9 cellular contexts compared by ENCODE assay signal in genomic region chr10:36888925-36889573, GRCh38.
DNase-seq lines count a peak whose midpoint lies in the region; ATAC-seq and TF ChIP-seq lines count a peak whose summit lies in the region.
"Had no signal": no experiment of that assay in that cellular context is flagged by ENCODE, and none has a peak within 500 bp of the region (broad histone marks: within the 10 kb centered on the region; RNA-seq: fewer than 3 reads in every experiment).

No MANE protein-coding gene starts in this region.

- H3K9me3 ChIP-seq in BE2C (no peaks in the 10 kb centered on the region), aorta (ENCODE audit: control insufficient read depth, low read length) (no peaks in the 10 kb centered on the region)
- H3K9me3 ChIP-seq: thoracic aorta had no signal

- 56 to 60% methylated on average over 6 of the region's 6 CpGs for WGBS in aorta, 2 donors

- no peaks in the 10 kb centered on the region for H3K4me1 Mint-ChIP-seq in naive thymus-derived CD8-positive, alpha-beta T cell

- no peaks in the 10 kb centered on the region for H3K27me3 Mint-ChIP-seq in naive thymus-derived CD8-positive, alpha-beta T cell

- ATAC-seq in GM18867 (IDR thresholded peaks at IDR 0.05; ENCODE audit: unreplicated experiment) (peak; percentile 91), HG03442 (IDR thresholded peaks at IDR 0.05; ENCODE audit: unreplicated experiment) (peak; percentile 84), left cardiac atrium (no peak), aorta (ENCODE audit: low FRiP score) (no peak)
- no peak for ATAC-seq in naive thymus-derived CD8-positive, alpha-beta T cell

- DNase-seq in BE2C (peak; percentile 60), RWPE1 (ENCODE audit: low spot score) (peak; percentile 6), astrocyte of the spinal cord (ENCODE audit: low read depth, low spot score) (no peak), left cardiac atrium (no peak), aorta (no peak)
- DNase-seq in naive thymus-derived CD8-positive, alpha-beta T cell, result peak in 6 of 10 donors; percentile 14 to 66 (median 20)

- no peaks in the 10 kb centered on the region for H3K36me3 Mint-ChIP-seq in naive thymus-derived CD8-positive, alpha-beta T cell

- CTCF ChIA-PET in RWPE1 (lab: Yijun Ruan, JAX), result interaction anchor here (0.6 to 1.6 kb wide), 2 partner anchors 9 to 12 kb away, joined by 3 to 5 read pairs; no protein-coding TSS in a partner anchor

- H3K9me3 Mint-ChIP-seq in naive thymus-derived CD8-positive, alpha-beta T cell, result no peaks in the 10 kb centered on the region

- POLR2A ChIA-PET in RWPE1 (lab: Yijun Ruan, JAX; ENCODE audit: low non-redundant PET), result no interaction called here
- POLR2A ChIA-PET in naive thymus-derived CD8-positive, alpha-beta T cell (lab: Charles Lee), result no interaction called here

- H3K27ac ChIP-seq in RWPE1 (no peak overlapping the region), aorta (ENCODE audit: low read depth in 1 of 2, low read length in 2 of 2) (no peak overlapping the region)
- H3K27ac ChIP-seq: thoracic aorta had no signal

- H3K4me1 ChIP-seq in BE2C (no peaks in the 10 kb centered on the region), aorta (ENCODE audit: control insufficient read depth in 1 of 2, insufficient read depth in 2 of 2, low read length in 2 of 2) (no peaks in the 10 kb centered on the region)

- H3K36me3 ChIP-seq in BE2C (no peaks in the 10 kb centered on the region), aorta (ENCODE audit: control insufficient read depth in 1 of 2, insufficient read depth in 2 of 2, low read length in 1 of 2) (no peaks in the 10 kb centered on the region)
- H3K36me3 ChIP-seq: thoracic aorta had no signal

- TF ChIP-seq CTCF in BE2C (IDR thresholded peaks at IDR 0.05; ENCODE audit: low read depth, low read length), result peak; percentile 73
- peak; percentile 24; the same call in 1 of the 2 replicates for TF ChIP-seq CTCF in RWPE1 (conservative IDR thresholded peaks at IDR 0.05; ENCODE audit: low read depth)
- TF ChIP-seq CTCF in astrocyte of the spinal cord (IDR thresholded peaks at IDR 0.05; ENCODE audit: low read depth, low read length), result peak; percentile 37

- intact Hi-C loops in left cardiac atrium (cut with DNase I), result no loop called here
- intact Hi-C loops in aorta (cut with DNase I), result no loop called here

- no peak overlapping the region for H3K4me3 ChIP-seq in BE2C (ENCODE audit: low read depth, low read length)
- no peak overlapping the region for H3K4me3 ChIP-seq in astrocyte of the spinal cord (ENCODE audit: low read depth, low read length)
- no peak overlapping the region for H3K4me3 ChIP-seq in aorta (ENCODE audit: low read length in 2 of 2)
- H3K4me3 ChIP-seq: thoracic aorta had no signal

- in situ Hi-C loops in astrocyte of the spinal cord (cut with HindIII; ENCODE audit: low sequenced_read_pairs), result no loop called here

- H3K27me3 ChIP-seq in BE2C (no peaks in the 10 kb centered on the region), aorta (ENCODE audit: control insufficient read depth in 1 of 2, insufficient read depth in 2 of 2, low read length in 1 of 2) (no peaks in the 10 kb centered on the region)

- no peak overlapping the region for H3K27ac Mint-ChIP-seq in naive thymus-derived CD8-positive, alpha-beta T cell

- no peak overlapping the region for H3K4me3 Mint-ChIP-seq in naive thymus-derived CD8-positive, alpha-beta T cell

Comparison
In these comparisons a context has a peak if more than half of its experiments do, and no peak if none do; other contexts are left out.
1. DNase-seq: peak in BE2C (single experiment), RWPE1 (single experiment) and naive thymus-derived CD8-positive, alpha-beta T cell (6 of 10); none in astrocyte of the spinal cord (single experiment), left cardiac atrium (single experiment) and aorta (0 of 2).
2. ATAC-seq: peak in GM18867 (single experiment) and HG03442 (single experiment); none in naive thymus-derived CD8-positive, alpha-beta T cell (0 of 2), left cardiac atrium (0 of 2) and aorta (single experiment).
3. Peak in every context shown above with its lines, with median percentiles within 50 percentile points of each other: CTCF ChIP-seq.